22 cellular contexts compared by ENCODE assay signal in genomic region chr11:20050048-20050447, GRCh38.
DNase-seq lines count a peak whose midpoint lies in the region; ATAC-seq and TF ChIP-seq lines count a peak whose summit lies in the region.
"Had no signal": no experiment of that assay in that cellular context is flagged by ENCODE, and none has a peak within 500 bp of the region (broad histone marks: within the 10 kb centered on the region; RNA-seq: fewer than 3 reads in every experiment).

No MANE protein-coding gene starts in this region.

- POLR2A ChIA-PET in WTC11 (lab: Charles Lee), result interaction anchor here (0.9 to 1.1 kb wide), 3 partner anchors 10 to 27 kb away, joined by 3 read pairs; no protein-coding TSS in a partner anchor
- POLR2A ChIA-PET in activated CD4-positive, alpha-beta T cell treated with anti-CD3 and anti-CD28 coated beads for 36 hours (lab: Charles Lee), result no interaction called here

- H3K4me1 Mint-ChIP-seq in WTC11, result peaks cover 35% of the 10 kb centered on the region
- no peaks in the 10 kb centered on the region for H3K4me1 Mint-ChIP-seq in activated CD4-positive, alpha-beta T cell treated with anti-CD3 and anti-CD28 coated beads for 36 hours
- H3K4me1 Mint-ChIP-seq: T-helper 17 cell had no signal

- 80% methylated on average over 4 of the region's 4 CpGs for WGBS in right cardiac atrium
- no CpG with 5 or more reads among the region's 4 CpGs for WGBS in trophoblast cell (ENCODE audit: extremely low coverage, insufficient coverage, insufficient read length)

- no peak overlapping the region for H3K4me2 ChIP-seq in trophoblast cell (ENCODE audit: low read length)

- peak overlapping the region; percentile 90 for H2BK12ac ChIP-seq in trophoblast cell (ENCODE audit: low read length)

- peak overlapping the region; percentile 4 for H2AFZ ChIP-seq in trophoblast cell (ENCODE audit: insufficient read depth, low read length, poor library complexity)

- H3K27me3 ChIP-seq in H7 (ENCODE audit: control insufficient read depth, insufficient read depth, low read length) (no peaks in the 10 kb centered on the region), right cardiac atrium (ENCODE audit: control insufficient read depth, insufficient read depth) (no peaks in the 10 kb centered on the region), trophoblast cell (ENCODE audit: insufficient read depth, low read length) (no peaks in the 10 kb centered on the region)

- H3K4ac ChIP-seq in trophoblast cell (ENCODE audit: low read depth, low read length), result peak overlapping the region; percentile 68

- peak overlapping the region; percentile 93 for H2AK5ac ChIP-seq in trophoblast cell (ENCODE audit: low read length)

- CTCF ChIA-PET in WTC11 (lab: Charles Lee), result interaction anchor here (0.7 to 5.3 kb wide), 10 partner anchors 9 to 115 kb away, joined by 3 to 38 read pairs (median 4); no protein-coding TSS in a partner anchor
- CTCF ChIA-PET in activated CD4-positive, alpha-beta T cell treated with anti-CD3 and anti-CD28 coated beads for 36 hours (lab: Charles Lee), result no interaction called here

- peak overlapping the region; percentile 95 for H3K14ac ChIP-seq in trophoblast cell (ENCODE audit: low read length)

- peaks cover 35% of the 10 kb centered on the region for H3K79me1 ChIP-seq in trophoblast cell (ENCODE audit: low read length)

- H3K4me1 ChIP-seq in right cardiac atrium (ENCODE audit: control insufficient read depth, insufficient read depth, low read length) (peaks cover 4% of the 10 kb centered on the region), trophoblast cell (ENCODE audit: control insufficient read depth in 1 of 2, insufficient read depth in 2 of 2, low read length in 2 of 2) (peaks cover 26 to 41% of the 10 kb centered on the region in 2 experiments)

- H3K36me3 Mint-ChIP-seq in WTC11, result peaks cover 72% of the 10 kb centered on the region
- H3K36me3 Mint-ChIP-seq in activated CD4-positive, alpha-beta T cell treated with anti-CD3 and anti-CD28 coated beads for 36 hours (ENCODE audit: low read depth), result no peaks in the 10 kb centered on the region

- H4K91ac ChIP-seq in trophoblast cell (ENCODE audit: low read depth, low read length), result peak overlapping the region; percentile 98

- H3K79me2 ChIP-seq in trophoblast cell (ENCODE audit: control insufficient read depth, insufficient read depth, low read length, poor library complexity), result peaks cover 12% of the 10 kb centered on the region

- H3K27ac Mint-ChIP-seq in WTC11, result peak overlapping the region; percentile 81
- no peak overlapping the region for H3K27ac Mint-ChIP-seq in activated CD4-positive, alpha-beta T cell treated with anti-CD3 and anti-CD28 coated beads for 36 hours
- H3K27ac Mint-ChIP-seq: T-helper 17 cell had no signal

- TF ChIP-seq CTCF in WTC11 (IDR thresholded peaks at IDR 0.05), result no peak

- H3K4me3 ChIP-seq in H7 (ENCODE audit: insufficient read depth, low read depth, low read length), result no peak overlapping the region
- H3K4me3 ChIP-seq in right cardiac atrium (ENCODE audit: low read length), result no peak overlapping the region
- no peak overlapping the region for H3K4me3 ChIP-seq in trophoblast cell (ENCODE audit: low read depth, low read length)

- H3K4me3 Mint-ChIP-seq in WTC11, result peak overlapping the region; percentile 3; the same call in 1 of the 2 replicates
- H3K4me3 Mint-ChIP-seq in activated CD4-positive, alpha-beta T cell treated with anti-CD3 and anti-CD28 coated beads for 36 hours, result no peak overlapping the region
- H3K4me3 Mint-ChIP-seq: CD14-positive monocyte, T-helper 17 cell had no signal

- H3K27me3 Mint-ChIP-seq in WTC11 (ENCODE audit: low read depth), result no peaks in the 10 kb centered on the region
- H3K27me3 Mint-ChIP-seq in activated CD4-positive, alpha-beta T cell treated with anti-CD3 and anti-CD28 coated beads for 36 hours, result no peaks in the 10 kb centered on the region

- ATAC-seq in WTC11 (peak; percentile 60), right cardiac atrium (no peak), GM18873 (IDR thresholded peaks at IDR 0.05; ENCODE audit: low FRiP score, unreplicated experiment) (no peak)
- no peak for ATAC-seq in activated CD4-positive, alpha-beta T cell treated with anti-CD3 and anti-CD28 coated beads for 36 hours
- ATAC-seq: left lobe of liver, T-helper 17 cell had no signal

- peak overlapping the region; percentile 78 for H4K12ac ChIP-seq in trophoblast cell (ENCODE audit: low read depth, low read length)

- intact Hi-C loops in right cardiac atrium (cut with DNase I), result loop anchor here in 1 of 4 donors (10.0 kb wide), 1 partner anchor 95 kb away; no protein-coding TSS in a partner anchor
- intact Hi-C loops in activated CD4-positive, alpha-beta T cell treated with anti-CD3 and anti-CD28 coated beads for 36 hours (cut with DNase I, micrococcal nuclease), result loop anchor here in 1 of 2 experiments (10.0 kb wide), 1 partner anchor 65 kb away; no protein-coding TSS in a partner anchor

- peak overlapping the region; percentile 77 for H4K8ac ChIP-seq in trophoblast cell (ENCODE audit: low read depth, low read length)

- H2BK120ac ChIP-seq in trophoblast cell (ENCODE audit: insufficient read depth, low read length, poor library complexity), result peak overlapping the region; percentile 98

- H3K36me3 ChIP-seq in H7 (replicated peaks; ENCODE audit: control insufficient read depth, insufficient read depth, low read length), result peaks cover 13% of the 10 kb centered on the region
- H3K36me3 ChIP-seq in trophoblast cell (ENCODE audit: control insufficient read depth in 1 of 2, insufficient read depth in 2 of 2, low read length in 2 of 2), result peaks cover 25 to 36% of the 10 kb centered on the region in 2 experiments

- H3K27ac ChIP-seq in right cardiac atrium (ENCODE audit: low read length), result peak overlapping the region; percentile 90
- peak overlapping the region; percentile 83 for H3K27ac ChIP-seq in trophoblast cell (ENCODE audit: low read depth, low read length)
- H3K27ac ChIP-seq: WERI-Rb-1 had no signal

- H3K9me3 ChIP-seq in right cardiac atrium (ENCODE audit: control insufficient read depth, low read length) (no peaks in the 10 kb centered on the region), trophoblast cell (ENCODE audit: insufficient read depth, low read depth, low read length) (no peaks in the 10 kb centered on the region)

- peak overlapping the region; percentile 94 for H3K18ac ChIP-seq in trophoblast cell (ENCODE audit: low read length)

- no peak overlapping the region for H3K9ac ChIP-seq in trophoblast cell (ENCODE audit: low read length)

- H3K23ac ChIP-seq in trophoblast cell (ENCODE audit: low read length), result no peak overlapping the region

- DNase-seq in H7 (peak; percentile 55), WTC11 (ENCODE audit: low spot score) (no peak), right cardiac atrium (no peak), trophoblast cell (no peak), NCI-H2227 treated with DMSO at 0.1 percent for 48 hours (lab: John Stamatoyannopoulos, UW) (no peak)
- no peak for DNase-seq in activated CD4-positive, alpha-beta T cell treated with anti-CD3 and anti-CD28 coated beads for 36 hours
- no peak for DNase-seq in stimulated activated naive CD4-positive, alpha-beta T cell (lab: John Stamatoyannopoulos, UW)
- DNase-seq: activated CD4-positive, alpha-beta T cell treated with anti-CD3 and anti-CD28 coated beads, Interleukin-2, amount 50 U/mL, for 48 hours; activated naive CD4-positive, alpha-beta T cell treated with Interleukin-2 at 50 U/mL for 16 hours; activated T-cell treated with anti-CD3 and anti-CD28 coated beads, Interleukin-2, amount 50 U/mL, for 1 hour; aorta; hypothalamus; NCI-H1417 treated with DMSO at 0.1 percent for 48 hours; posterior cingulate gyrus; SIG-M5; small intestine; stimulated activated CD4-positive, alpha-beta T cell treated with anti-CD3 and anti-CD28 coated beads, Interleukin-4, amount 100 ng/mL, for 24 hours; T-helper 17 cell; WERI-Rb-1 had no signal

- peak overlapping the region; percentile 96 for H2BK5ac ChIP-seq in trophoblast cell (ENCODE audit: low read depth, low read length, poor library complexity)

- no peaks in the 10 kb centered on the region for H3K9me3 Mint-ChIP-seq in WTC11
- H3K9me3 Mint-ChIP-seq in activated CD4-positive, alpha-beta T cell treated with anti-CD3 and anti-CD28 coated beads for 36 hours (ENCODE audit: low read depth), result no peaks in the 10 kb centered on the region
- H3K9me3 Mint-ChIP-seq: CD14-positive monocyte had no signal

TF ChIP-seq in WTC11, 78 proteins besides CTCF, POLR2A, EP300 and RAD21 (continues in another document):
- TF ChIP-seq ZNF281 (CRISPR knock-in tag; IDR thresholded peaks at IDR 0.05) (no peak), ERG (CRISPR knock-in tag; IDR thresholded peaks at IDR 0.05) (no peak), TEAD1 (CRISPR knock-in tag; IDR thresholded peaks at IDR 0.05) (no peak)
